ENCODE assay signal across 22 cellular contexts in the genomic region with DNA sequence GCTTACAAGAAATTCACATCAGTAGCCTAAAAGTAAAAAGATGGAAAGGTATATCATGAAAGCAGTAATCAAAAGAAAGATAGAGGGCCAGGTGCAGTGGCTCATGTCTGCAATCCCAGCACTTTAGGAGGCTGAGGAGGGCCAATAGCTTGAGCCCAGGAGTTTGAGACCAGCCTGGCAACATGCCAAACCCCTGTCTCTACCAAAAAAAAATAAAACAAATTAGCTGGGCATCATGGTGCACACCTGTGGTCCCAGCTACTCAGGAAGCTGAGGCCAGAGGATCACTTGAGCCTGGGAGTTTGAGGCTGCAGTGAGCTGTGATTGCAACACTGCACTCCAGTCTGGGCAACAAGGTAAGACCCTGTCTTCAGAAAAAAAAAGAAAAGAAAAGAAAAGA. TPM values are rescaled to one million over a fixed set of nuclear protein-coding genes. Genes with fewer than 3 reads are reported as not detected.
"Had no signal": no experiment of that assay in that cellular context is flagged by ENCODE, and none has a peak within 500 bp of the region (broad histone marks: within the 10 kb centered on the region; RNA-seq: fewer than 3 reads in every experiment).

No MANE protein-coding gene starts in this region.

- H3K4me3 Mint-ChIP-seq: activated B cell treated with CpG ODN at 0.5 μM for 24 hours; activated CD4-positive, alpha-beta T cell treated with anti-CD3 and anti-CD28 coated beads, Interleukin-2, amount 10 ng/mL, durations not matched to agents 24 days and 14 days; activated CD8-positive, alpha-beta memory T cell treated with anti-CD3 and anti-CD28 coated beads, Interleukin-2, amount 10 ng/mL, durations not matched to agents 7 days and 5 days; activated naive CD8-positive, alpha-beta T cell; activated T-cell treated with anti-CD3 and anti-CD28 coated beads, Interleukin-2, amount 50 U/mL, for 4 hours; T-cell had no signal

- H3K9me3 Mint-ChIP-seq: activated B cell treated with CpG ODN at 0.5 μM for 24 hours; activated CD4-positive, alpha-beta T cell treated with anti-CD3 and anti-CD28 coated beads, Interleukin-2, amount 10 ng/mL, durations not matched to agents 24 days and 14 days had no signal

- H3K4me3 ChIP-seq: PC-9 had no signal

- DNase-seq: activated B cell treated with CpG ODN at 0.5 μM for 24 hours; activated CD4-positive, alpha-beta T cell treated with anti-CD3 and anti-CD28 coated beads for 1 hour; activated CD4-positive, alpha-beta T cell treated with anti-CD3 and anti-CD28 coated beads, Interleukin-2, amount 10 ng/mL, durations not matched to agents 24 days and 14 days; activated CD4-positive, alpha-beta T cell treated with anti-CD3 and anti-CD28 coated beads, Interleukin-2, amount 50 U/mL, for 48 hours; activated CD8-positive, alpha-beta memory T cell treated with anti-CD3 and anti-CD28 coated beads, Interleukin-2, amount 10 ng/mL, durations not matched to agents 7 days and 5 days; activated effector memory CD4-positive, alpha-beta T cell treated with anti-CD3 and anti-CD28 coated beads, Interleukin-2, amount 50 U/mL, for 16 hours; activated naive CD4-positive, alpha-beta T cell treated with Interleukin-2 at 50 U/mL for 16 hours; activated T-cell treated with anti-CD3 and anti-CD28 coated beads, Interleukin-2, amount 50 U/mL, for 4 hours; cerebellar nuclear complex; IMR-90; KG1; NCI-H1092 treated with DMSO at 0.1 percent for 48 hours; NCI-H1930; NCI-H2107; NCI-H524; NCI-H82; PC-9; SIG-M5; T-cell; T-helper 2 cell; T1000 had no signal

- H3K27ac ChIP-seq: PC-9 had no signal

- H3K27me3 Mint-ChIP-seq: activated CD8-positive, alpha-beta memory T cell treated with anti-CD3 and anti-CD28 coated beads, Interleukin-2, amount 10 ng/mL, durations not matched to agents 7 days and 5 days; activated naive CD8-positive, alpha-beta T cell had no signal

- H3K4me2 ChIP-seq: PC-9 had no signal

- H3K27ac Mint-ChIP-seq: activated B cell treated with CpG ODN at 0.5 μM for 24 hours; activated CD4-positive, alpha-beta T cell treated with anti-CD3 and anti-CD28 coated beads, Interleukin-2, amount 10 ng/mL, durations not matched to agents 24 days and 14 days; activated CD8-positive, alpha-beta memory T cell treated with anti-CD3 and anti-CD28 coated beads, Interleukin-2, amount 10 ng/mL, durations not matched to agents 7 days and 5 days; activated naive CD8-positive, alpha-beta T cell; T-cell had no signal

- H3K36me3 Mint-ChIP-seq: activated naive CD8-positive, alpha-beta T cell; T-cell had no signal

- ATAC-seq: activated CD8-positive, alpha-beta memory T cell treated with anti-CD3 and anti-CD28 coated beads, Interleukin-2, amount 10 ng/mL, durations not matched to agents 7 days and 5 days; activated T-cell treated with anti-CD3 and anti-CD28 coated beads, Interleukin-2, amount 50 U/mL, for 4 hours; T-cell had no signal

- H2AFZ ChIP-seq: PC-9 had no signal

RNA-seq across cellular contexts. Expression of gene GSPT2, which starts 55.5 kb away (rescaled TPM):
- total RNA-seq: PC-9 had no signal
